Comparison of ENCODE assay signal across 13 cellular contexts in the genomic region with DNA sequence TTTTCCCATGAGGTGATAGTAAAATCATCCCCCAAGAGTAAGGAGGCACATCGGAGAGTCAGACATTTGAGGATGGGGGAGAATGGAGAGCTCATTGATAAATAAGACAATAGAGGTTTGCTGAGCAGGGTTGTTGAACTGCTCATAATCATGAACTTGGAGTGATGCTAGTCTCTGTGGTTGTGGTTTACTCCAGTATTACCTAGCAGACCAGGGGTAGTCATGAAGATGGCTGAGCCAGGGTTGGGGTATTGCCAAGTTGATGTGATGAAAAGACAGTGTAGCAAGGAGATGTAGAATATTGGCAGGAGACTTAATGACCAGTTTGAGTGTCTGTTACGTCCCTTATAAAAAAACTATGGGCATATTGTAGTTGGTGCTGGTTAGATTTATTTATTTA.
"Had no signal": no experiment of that assay in that cellular context is flagged by ENCODE, and none has a peak within 500 bp of the region (broad histone marks: within the 10 kb centered on the region; RNA-seq: fewer than 3 reads in every experiment).

No MANE protein-coding gene starts in this region.

- H3K4me3 ChIP-seq: coronary artery, gastrocnemius medialis, thyroid gland had no signal

- H3K9me3 Mint-ChIP-seq: activated CD4-positive, alpha-beta T cell treated with anti-CD3 and anti-CD28 coated beads, Interleukin-2, amount 10 ng/mL, durations not matched to agents 24 days and 14 days had no signal

- H3K27me3 ChIP-seq: gastrocnemius medialis, thyroid gland had no signal

- H3K36me3 Mint-ChIP-seq: activated naive CD8-positive, alpha-beta T cell had no signal

- FAIRE-seq: endothelial cell of umbilical vein, urothelium cell line had no signal

- ATAC-seq: gastrocnemius medialis had no signal

- H3K27ac Mint-ChIP-seq: activated CD4-positive, alpha-beta T cell treated with anti-CD3 and anti-CD28 coated beads, Interleukin-2, amount 10 ng/mL, durations not matched to agents 24 days and 14 days; activated naive CD8-positive, alpha-beta T cell had no signal

- H3K4me1 ChIP-seq: gastrocnemius medialis had no signal

- H3K36me3 ChIP-seq: gastrocnemius medialis had no signal

- DNase-seq: activated CD4-positive, alpha-beta T cell treated with anti-CD3 and anti-CD28 coated beads, Interleukin-2, amount 10 ng/mL, durations not matched to agents 24 days and 14 days; activated T-cell treated with anti-CD3 and anti-CD28 coated beads for 4 hours; aorta; effector CD4-positive, alpha-beta T cell; gastrocnemius medialis; kidney glomerular epithelial cell; stimulated activated CD4-positive, alpha-beta T cell treated with anti-CD3 and anti-CD28 coated beads, Interleukin-4, amount 100 ng/mL, for 1 hour; T1000; thyroid gland had no signal

- H3K9me3 ChIP-seq: gastrocnemius medialis, thyroid gland had no signal

- H3K4me1 Mint-ChIP-seq: activated CD4-positive, alpha-beta T cell treated with anti-CD3 and anti-CD28 coated beads, Interleukin-2, amount 10 ng/mL, durations not matched to agents 24 days and 14 days had no signal

- H3K4me3 Mint-ChIP-seq: activated CD4-positive, alpha-beta T cell treated with anti-CD3 and anti-CD28 coated beads, Interleukin-2, amount 10 ng/mL, durations not matched to agents 24 days and 14 days; activated naive CD8-positive, alpha-beta T cell had no signal

- H3K27ac ChIP-seq: coronary artery, gastrocnemius medialis, thyroid gland had no signal
